24 cellular contexts compared by ENCODE assay signal in genomic region chr2:47485751-47486300, GRCh38.
DNase-seq lines count a peak whose midpoint lies in the region; ATAC-seq and TF ChIP-seq lines count a peak whose summit lies in the region.
"Had no signal": no experiment of that assay in that cellular context is flagged by ENCODE, and none has a peak within 500 bp of the region (broad histone marks: within the 10 kb centered on the region; RNA-seq: fewer than 3 reads in every experiment).

No MANE protein-coding gene starts in this region.

- H3K79me2 ChIP-seq in smooth muscle cell (ENCODE audit: low read depth): no peaks in the 10 kb centered on the region

- H4K20me1 ChIP-seq in smooth muscle cell (ENCODE audit: low read depth): no peaks in the 10 kb centered on the region

- CTCF ChIA-PET in T-cell (lab: Charles Lee): no interaction called here

- no peak for TF ChIP-seq EP300 in tibial nerve (IDR thresholded peaks at IDR 0.05)

- peaks cover 4% of the 10 kb centered on the region for H3K36me3 ChIP-seq in smooth muscle cell (ENCODE audit: low read depth)
- peaks cover 0 to 19% (median 0%) of the 10 kb centered on the region in 3 donors for H3K36me3 ChIP-seq in tibial nerve
- H3K36me3 ChIP-seq: colonic mucosa had no signal

- H3K27me3 Mint-ChIP-seq in activated naive CD8-positive, alpha-beta T cell treated with anti-CD3 and anti-CD28 coated beads, Interleukin-2, amount 50 U/mL, for 24 hours: no peaks in the 10 kb centered on the region
- no peaks in the 10 kb centered on the region for H3K27me3 Mint-ChIP-seq in activated naive CD8-positive, alpha-beta T cell treated with anti-CD3 and anti-CD28 coated beads for 36 hours
- H3K27me3 Mint-ChIP-seq in T-helper 17 cell: no peaks in the 10 kb centered on the region
- H3K27me3 Mint-ChIP-seq in T-cell: no peaks in the 10 kb centered on the region
- H3K27me3 Mint-ChIP-seq: B cell had no signal

- no peak for TF ChIP-seq CTCF in fibroblast of mammary gland (conservative IDR thresholded peaks at IDR 0.05; ENCODE audit: control insufficient read depth, insufficient read depth, low read depth, low read length)
- TF ChIP-seq CTCF in smooth muscle cell (IDR thresholded peaks at IDR 0.05; ENCODE audit: borderline replicate concordance, insufficient read depth, poor library complexity, severe bottlenecking): no peak
- TF ChIP-seq CTCF in dorsolateral prefrontal cortex (IDR thresholded peaks at IDR 0.05 in 54 of 56, conservative IDR thresholded peaks at IDR 0.05 in 2 of 56; ENCODE audit: low read depth in 1 of 56, partially characterized antibody in 56 of 56): no peak
- TF ChIP-seq CTCF in tibial nerve (IDR thresholded peaks at IDR 0.05): no peak

- H3K27me3 ChIP-seq in smooth muscle cell (ENCODE audit: low read depth): no peaks in the 10 kb centered on the region
- no peaks in the 10 kb centered on the region for H3K27me3 ChIP-seq in dorsolateral prefrontal cortex
- H3K27me3 ChIP-seq in tibial nerve: no peaks in the 10 kb centered on the region
- H3K27me3 ChIP-seq: colonic mucosa, esophagus muscularis mucosa, SJSA1, stomach, tibial artery had no signal

- no peak overlapping the region for H2AFZ ChIP-seq in smooth muscle cell (ENCODE audit: low read depth)

- H3K4me3 ChIP-seq in fibroblast of mammary gland (ENCODE audit: control insufficient read depth, low read depth, low read length): no peak overlapping the region
- no peak overlapping the region for H3K4me3 ChIP-seq in smooth muscle cell
- no peak overlapping the region for H3K4me3 ChIP-seq in dorsolateral prefrontal cortex
- no peak overlapping the region for H3K4me3 ChIP-seq in tibial nerve
- H3K4me3 ChIP-seq: colonic mucosa, esophagus muscularis mucosa, psoas muscle, SJSA1, stomach, tibial artery had no signal

- no peak for TF ChIP-seq POLR2A in tibial nerve (IDR thresholded peaks at IDR 0.05)

- H3K9ac ChIP-seq in smooth muscle cell (ENCODE audit: low read depth): peak overlapping the region; percentile 14

- H3K4me1 Mint-ChIP-seq in activated naive CD8-positive, alpha-beta T cell treated with anti-CD3 and anti-CD28 coated beads, Interleukin-2, amount 50 U/mL, for 24 hours: peaks cover 29% of the 10 kb centered on the region
- peaks cover 10% of the 10 kb centered on the region for H3K4me1 Mint-ChIP-seq in activated naive CD8-positive, alpha-beta T cell treated with anti-CD3 and anti-CD28 coated beads for 36 hours
- peaks cover 6% of the 10 kb centered on the region for H3K4me1 Mint-ChIP-seq in T-helper 17 cell
- H3K4me1 Mint-ChIP-seq in T-cell: peaks cover 9 to 19% (median 12%) of the 10 kb centered on the region in 3 donors

- POLR2A ChIA-PET in T-cell (lab: Charles Lee): interaction anchor here in 1 of 2 donors (0.5 kb wide), 1 partner anchor 45 kb away, joined by 10 read pairs; no protein-coding TSS in a partner anchor

- no peaks in the 10 kb centered on the region for H3K9me3 Mint-ChIP-seq in activated naive CD8-positive, alpha-beta T cell treated with anti-CD3 and anti-CD28 coated beads, Interleukin-2, amount 50 U/mL, for 24 hours
- H3K9me3 Mint-ChIP-seq in activated naive CD8-positive, alpha-beta T cell treated with anti-CD3 and anti-CD28 coated beads for 36 hours: no peaks in the 10 kb centered on the region
- H3K9me3 Mint-ChIP-seq in T-cell: no peaks in the 10 kb centered on the region
- H3K9me3 Mint-ChIP-seq: activated T-cell treated with anti-CD3 and anti-CD28 coated beads, Interleukin-2, amount 50 U/mL, for 4 hours; CD8-positive, alpha-beta T cell; T-helper 1 cell treated with Interleukin-12 subunit alpha and Interleukin-12 subunit beta and Interleukin-4 antibody, amounts not matched to agents 30 μg/mL and 1 μg/mL, for 36 hours had no signal

- no peak for DNase-seq in activated naive CD8-positive, alpha-beta T cell treated with anti-CD3 and anti-CD28 coated beads, Interleukin-2, amount 50 U/mL, for 24 hours
- no peak for DNase-seq in activated naive CD8-positive, alpha-beta T cell treated with anti-CD3 and anti-CD28 coated beads for 36 hours
- DNase-seq in T-helper 17 cell (no peak), fibroblast of mammary gland (ENCODE audit: low read depth) (peak; percentile 8), smooth muscle cell (lab: John Stamatoyannopoulos, UW; ENCODE audit: unreplicated experiment) (no peak), dorsolateral prefrontal cortex (no peak), T-cell (no peak), tibial nerve (ENCODE audit: low spot score in 2 of 2) (no peak)
- DNase-seq: activated naive CD4-positive, alpha-beta T cell treated with Interleukin-2 at 50 U/mL for 16 hours; activated T-cell treated with anti-CD3 and anti-CD28 coated beads, Interleukin-2, amount 50 U/mL, for 4 hours; CD8-positive, alpha-beta T cell; colonic mucosa; KBM-7; kidney; NCI-H1417 treated with DMSO at 0.1 percent for 48 hours; NCI-H345; psoas muscle; stomach; tibial artery had no signal

- H3K9me3 ChIP-seq in T-helper 17 cell (ENCODE audit: control insufficient read depth, low read length, poor library complexity, severe bottlenecking) (no peaks in the 10 kb centered on the region), smooth muscle cell (replicated peaks; ENCODE audit: low read depth) (no peaks in the 10 kb centered on the region), tibial nerve (no peaks in the 10 kb centered on the region)
- H3K9me3 ChIP-seq: colonic mucosa, esophagus muscularis mucosa, psoas muscle, SJSA1, stomach, tibial artery had no signal

- peaks cover 7% of the 10 kb centered on the region for H3K4me1 ChIP-seq in smooth muscle cell (ENCODE audit: low read depth)
- H3K4me1 ChIP-seq in tibial nerve: peaks cover 0 to 8% (median 0%) of the 10 kb centered on the region in 4 donors
- H3K4me1 ChIP-seq: colonic mucosa, psoas muscle, stomach, tibial artery had no signal

- peak overlapping the region; percentile 49 for H3K27ac Mint-ChIP-seq in activated naive CD8-positive, alpha-beta T cell treated with anti-CD3 and anti-CD28 coated beads, Interleukin-2, amount 50 U/mL, for 24 hours
- H3K27ac Mint-ChIP-seq in activated naive CD8-positive, alpha-beta T cell treated with anti-CD3 and anti-CD28 coated beads for 36 hours: no peak overlapping the region
- peak overlapping the region; percentile 14 for H3K27ac Mint-ChIP-seq in T-helper 17 cell
- H3K27ac Mint-ChIP-seq in T-cell: no peak overlapping the region
- H3K27ac Mint-ChIP-seq: B cell; CD8-positive, alpha-beta T cell; T-helper 1 cell treated with Interleukin-12 subunit alpha and Interleukin-12 subunit beta and Interleukin-4 antibody, amounts not matched to agents 30 μg/mL and 1 μg/mL, for 36 hours had no signal

- H3K27ac ChIP-seq in smooth muscle cell (ENCODE audit: low read depth): peak overlapping the region; percentile 76
- H3K27ac ChIP-seq in dorsolateral prefrontal cortex: no peak overlapping the region
- H3K27ac ChIP-seq in tibial nerve: no peak overlapping the region
- H3K27ac ChIP-seq: colonic mucosa, esophagus muscularis mucosa, psoas muscle, SJSA1, stomach, tibial artery had no signal

- intact Hi-C loops in dorsolateral prefrontal cortex (cut with DNase I): no loop called here

- ATAC-seq in activated naive CD8-positive, alpha-beta T cell treated with anti-CD3 and anti-CD28 coated beads, Interleukin-2, amount 50 U/mL, for 24 hours: no peak
- ATAC-seq in T-helper 17 cell: no peak
- no peak for ATAC-seq in T-cell (replicated peaks in 1 of 4)
- ATAC-seq: activated T-cell treated with anti-CD3 and anti-CD28 coated beads, Interleukin-2, amount 50 U/mL, for 4 hours; CD8-positive, alpha-beta T cell; HCT116; psoas muscle had no signal

- H3F3A ChIP-seq in smooth muscle cell (ENCODE audit: low read depth): peaks cover 19% of the 10 kb centered on the region

- 51% methylated on average over 6 of the region's 6 CpGs for WGBS in smooth muscle cell (ENCODE audit: low lambda C conversion rate)
- WGBS in tibial nerve, 2 donors: 48 to 49% methylated on average over 6 of the region's 6 CpGs

- peaks cover 36% of the 10 kb centered on the region for H3K36me3 Mint-ChIP-seq in activated naive CD8-positive, alpha-beta T cell treated with anti-CD3 and anti-CD28 coated beads, Interleukin-2, amount 50 U/mL, for 24 hours (ENCODE audit: low read depth)
- peaks cover 35% of the 10 kb centered on the region for H3K36me3 Mint-ChIP-seq in activated naive CD8-positive, alpha-beta T cell treated with anti-CD3 and anti-CD28 coated beads for 36 hours
- H3K36me3 Mint-ChIP-seq in T-helper 17 cell (ENCODE audit: low read depth): peaks cover 5% of the 10 kb centered on the region
- peaks cover 34% of the 10 kb centered on the region for H3K36me3 Mint-ChIP-seq in T-cell

- H3K4me3 Mint-ChIP-seq in activated naive CD8-positive, alpha-beta T cell treated with anti-CD3 and anti-CD28 coated beads, Interleukin-2, amount 50 U/mL, for 24 hours: no peak overlapping the region
- no peak overlapping the region for H3K4me3 Mint-ChIP-seq in activated naive CD8-positive, alpha-beta T cell treated with anti-CD3 and anti-CD28 coated beads for 36 hours
- H3K4me3 Mint-ChIP-seq in T-helper 17 cell (no peak overlapping the region), T-cell (no peak overlapping the region)
- H3K4me3 Mint-ChIP-seq: activated T-cell treated with anti-CD3 and anti-CD28 coated beads, Interleukin-2, amount 50 U/mL, for 4 hours; B cell; CD8-positive, alpha-beta T cell; T-helper 1 cell treated with Interleukin-12 subunit alpha and Interleukin-12 subunit beta and Interleukin-4 antibody, amounts not matched to agents 30 μg/mL and 1 μg/mL, for 36 hours had no signal

- peak overlapping the region; percentile 28 for H3K4me2 ChIP-seq in smooth muscle cell

Comparison
In these comparisons a context has a peak if more than half of its experiments do, and no peak if none do; other contexts are left out.
1. H3K27ac Mint-ChIP-seq: peak in activated naive CD8-positive, alpha-beta T cell treated with anti-CD3 and anti-CD28 coated beads, Interleukin-2, amount 50 U/mL, for 24 hours (single experiment) and T-helper 17 cell (single experiment); none in activated naive CD8-positive, alpha-beta T cell treated with anti-CD3 and anti-CD28 coated beads for 36 hours (single experiment) and T-cell (0 of 2).